In genomic region chr21:43879348-43880110, GRCh38 we compare ENCODE assay signal across 1 cellular context.
TF ChIP-seq lines count a peak whose summit lies in the region.

No MANE protein-coding gene starts in this region.

TF ChIP-seq in HEK293, 187 proteins besides CTCF, POLR2A, EP300 and RAD21 (continued from another document):
- TF ChIP-seq KLF9 (tag by site-specific recombination; IDR thresholded peaks at IDR 0.05; ENCODE audit: low read depth) (peak; percentile 46; the same call in 1 of the 2 replicates), HOXA7 (CRISPR knock-in tag; IDR thresholded peaks at IDR 0.05; ENCODE audit: borderline replicate concordance) (no peak), ZNF239 (tag by site-specific recombination; IDR thresholded peaks at IDR 0.05) (no peak), ZFHX2 (tag by site-specific recombination; conservative IDR thresholded peaks at IDR 0.05) (peak; percentile 56), ZNF10 (tag by site-specific recombination; IDR thresholded peaks at IDR 0.05) (no peak), ZNF311 (tag by site-specific recombination; IDR thresholded peaks at IDR 0.05; ENCODE audit: borderline replicate concordance) (no peak), ZNF626 (tag by site-specific recombination; IDR thresholded peaks at IDR 0.05) (no peak), ZNF514 (tag by site-specific recombination; IDR thresholded peaks at IDR 0.05) (no peak), ZNF76 (tag by site-specific recombination; IDR thresholded peaks at IDR 0.05; ENCODE audit: borderline replicate concordance, low read depth) (no peak), EGR2 (tag by site-specific recombination; IDR thresholded peaks at IDR 0.05; ENCODE audit: low read depth) (peak; percentile 75), ZNF747 (tag by site-specific recombination; IDR thresholded peaks at IDR 0.05) (no peak), ZNF433 (tag by site-specific recombination; IDR thresholded peaks at IDR 0.05; ENCODE audit: low read depth) (no peak), FEZF1 (tag by site-specific recombination; IDR thresholded peaks at IDR 0.05) (no peak), ZFP69B (tag by site-specific recombination; IDR thresholded peaks at IDR 0.05) (no peak), ZNF560 (tag by site-specific recombination; IDR thresholded peaks at IDR 0.05; ENCODE audit: borderline replicate concordance) (no peak), ZNF580 (tag by site-specific recombination; IDR thresholded peaks at IDR 0.05) (no peak), ZNF473 (tag by site-specific recombination; IDR thresholded peaks at IDR 0.05) (no peak), ZNF785 (tag by site-specific recombination; IDR thresholded peaks at IDR 0.05) (no peak), KLF17 (tag by site-specific recombination; IDR thresholded peaks at IDR 0.05) (no peak), ZXDB (tag by site-specific recombination; IDR thresholded peaks at IDR 0.05) (no peak), ZNF354C (tag by site-specific recombination; IDR thresholded peaks at IDR 0.05; ENCODE audit: borderline replicate concordance, low read depth) (no peak), ZNF701 (tag by site-specific recombination; IDR thresholded peaks at IDR 0.05) (no peak), ZNF18 (tag by site-specific recombination; IDR thresholded peaks at IDR 0.05) (no peak), SP2 (tag by site-specific recombination; IDR thresholded peaks at IDR 0.05) (no peak), MYNN (tag by site-specific recombination; IDR thresholded peaks at IDR 0.05; ENCODE audit: borderline replicate concordance) (no peak)
TF ChIP-seq in HEK293: peak in this region for 3.
